ENCODE assay signal across 22 cellular contexts in the genomic region with DNA sequence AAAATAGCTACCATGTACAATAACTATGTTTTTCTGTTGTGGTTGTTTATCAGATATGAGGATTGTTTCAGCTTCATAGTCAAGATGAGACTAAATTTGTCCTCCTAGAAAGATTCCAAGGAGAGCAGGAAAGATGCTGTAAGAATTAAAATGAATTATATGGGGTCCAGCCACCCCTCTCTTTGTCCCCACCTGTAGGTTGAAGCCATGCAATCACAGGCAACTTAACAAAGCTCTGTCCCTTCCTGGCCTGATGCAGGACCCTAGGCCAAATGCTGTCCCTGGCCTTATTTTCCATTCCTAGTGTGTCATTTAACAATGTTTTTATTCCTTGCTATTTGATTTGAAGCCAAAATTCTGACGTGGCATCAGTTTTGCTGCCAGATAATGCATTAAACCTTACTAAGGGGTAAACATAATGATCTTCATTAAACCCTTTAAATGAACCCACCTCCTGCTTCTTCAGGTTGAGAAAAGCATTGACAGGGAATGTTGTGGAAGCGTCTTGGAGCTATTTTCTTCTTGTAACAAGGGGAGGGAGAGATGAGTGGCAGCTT.
"Had no signal": no experiment of that assay in that cellular context is flagged by ENCODE, and none has a peak within 500 bp of the region (broad histone marks: within the 10 kb centered on the region; RNA-seq: fewer than 3 reads in every experiment).

No MANE protein-coding gene starts in this region.

- H3K4me1 Mint-ChIP-seq: naive thymus-derived CD8-positive, alpha-beta T cell had no signal

- H3K36me3 ChIP-seq: ascending aorta, esophagus squamous epithelium, gastrocnemius medialis, left ventricle myocardium inferior, spleen, WERI-Rb-1 had no signal

- H3K27me3 ChIP-seq: ascending aorta, gastrocnemius medialis, testis had no signal

- H3K4me3 ChIP-seq: ascending aorta, esophagus squamous epithelium, gastrocnemius medialis, left ventricle myocardium inferior, spleen, testis had no signal

- H3K27ac Mint-ChIP-seq: activated CD8-positive, alpha-beta T cell treated with anti-CD3 and anti-CD28 coated beads, Interleukin-2, amount 10 ng/mL, durations not matched to agents 7 days and 5 days; activated naive CD4-positive, alpha-beta T cell treated with anti-CD3 and anti-CD28 coated beads, Interleukin-2, amount 50 U/mL, for 72 hours; effector memory CD8-positive, alpha-beta T cell; mesothelial cell of epicardium; naive thymus-derived CD8-positive, alpha-beta T cell had no signal

- H3K4me1 ChIP-seq: ascending aorta, esophagus squamous epithelium, gastrocnemius medialis, left ventricle myocardium inferior, spleen, testis had no signal

- H3K36me3 Mint-ChIP-seq: activated naive CD4-positive, alpha-beta T cell treated with anti-CD3 and anti-CD28 coated beads, Interleukin-2, amount 50 U/mL, for 72 hours had no signal

- DNase-seq: activated CD4-positive, alpha-beta T cell treated with anti-CD3 and anti-CD28 coated beads for 1 hour; activated CD4-positive, alpha-beta T cell treated with anti-CD3 and anti-CD28 coated beads, Interleukin-2, amount 50 U/mL, for 1 hour; activated CD8-positive, alpha-beta T cell treated with anti-CD3 and anti-CD28 coated beads, Interleukin-2, amount 10 ng/mL, durations not matched to agents 7 days and 5 days; central memory CD4-positive, alpha-beta T cell; dermis blood vessel endothelial cell; effector memory CD8-positive, alpha-beta T cell; esophagus squamous epithelium; gastrocnemius medialis; hippocampal formation; left ventricle myocardium inferior; mammary epithelial cell; naive thymus-derived CD8-positive, alpha-beta T cell; retina; spleen; stimulated activated CD4-positive, alpha-beta T cell treated with anti-CD3 and anti-CD28 coated beads, Interleukin-4, amount 100 ng/mL, for 1 hour; stimulated activated naive CD4-positive, alpha-beta T cell; testis; trophoblast cell; WERI-Rb-1 had no signal

- H3K27me3 Mint-ChIP-seq: effector memory CD8-positive, alpha-beta T cell had no signal

- H3K27ac ChIP-seq: ascending aorta, esophagus squamous epithelium, gastrocnemius medialis, left ventricle myocardium inferior, spleen, testis, WERI-Rb-1 had no signal

- H3K4me3 Mint-ChIP-seq: activated CD8-positive, alpha-beta T cell treated with anti-CD3 and anti-CD28 coated beads, Interleukin-2, amount 10 ng/mL, durations not matched to agents 7 days and 5 days; effector memory CD8-positive, alpha-beta T cell; mesothelial cell of epicardium; naive thymus-derived CD8-positive, alpha-beta T cell had no signal

- H3K9me3 ChIP-seq: ascending aorta, gastrocnemius medialis, testis had no signal
